Comparison of ENCODE assay signal across 7 cellular contexts in the genomic region with DNA sequence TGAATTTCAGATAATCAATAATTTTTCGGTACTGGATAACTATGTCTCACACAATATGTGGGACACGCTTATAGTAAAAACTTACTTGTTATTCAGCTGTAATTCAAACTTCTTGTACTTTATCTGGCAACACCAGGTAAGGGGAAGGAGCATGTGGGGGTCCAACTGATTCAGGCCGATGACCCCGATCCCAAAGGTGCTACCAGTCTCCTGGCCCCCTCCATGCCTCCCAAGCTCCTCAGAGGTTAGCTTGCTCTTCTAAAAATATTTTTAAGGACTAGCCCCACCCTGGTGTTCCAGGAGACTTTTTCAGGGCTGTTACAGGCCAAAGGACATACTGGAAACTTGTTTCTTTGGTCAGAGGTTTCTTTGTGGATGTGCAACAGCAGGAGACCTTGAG.
"Had no signal": no experiment of that assay in that cellular context is flagged by ENCODE, and none has a peak within 500 bp of the region (broad histone marks: within the 10 kb centered on the region; RNA-seq: fewer than 3 reads in every experiment).

No MANE protein-coding gene starts in this region.

- ATAC-seq: HCT116, K562 had no signal

- DNase-seq: GM23248, GOT3, H7, HFFc6, IMR-90 had no signal

- H3K9me3 Mint-ChIP-seq: HFFc6 had no signal

- H3K4me3 Mint-ChIP-seq: HFFc6 had no signal

- H3K27ac Mint-ChIP-seq: HFFc6 had no signal
